In the genomic region with DNA sequence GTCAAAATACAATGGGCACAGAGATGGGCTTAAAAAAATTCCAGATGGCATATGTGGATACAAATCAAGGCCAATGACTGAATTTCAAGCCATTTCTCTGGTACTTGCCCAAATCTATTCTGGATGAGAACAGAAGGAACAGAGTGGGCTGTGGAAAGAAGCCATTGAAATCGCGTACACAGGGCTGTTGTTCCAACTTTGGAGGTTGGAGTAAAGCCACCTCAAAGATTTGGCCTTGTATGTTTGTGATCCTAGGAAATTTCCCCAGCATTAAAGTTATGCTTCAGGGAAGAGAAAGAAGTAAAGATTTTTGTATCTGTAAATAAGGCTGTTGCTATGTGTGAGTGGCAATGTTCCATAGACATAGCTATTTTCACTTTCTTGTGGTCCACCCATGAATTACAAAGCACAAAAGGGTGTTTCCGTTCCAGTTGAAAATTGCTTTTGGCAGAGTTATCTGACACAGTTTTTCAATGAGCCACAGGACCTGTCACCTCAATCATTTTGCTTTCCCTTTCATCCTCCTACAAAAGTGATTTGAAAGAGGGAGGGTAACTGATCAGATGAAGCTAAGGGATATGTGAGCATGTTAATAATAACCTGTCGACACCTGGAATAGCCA, we compare ENCODE assay signal across 23 cellular contexts.
DNase-seq lines count a peak whose midpoint lies in the region; ATAC-seq and TF ChIP-seq lines count a peak whose summit lies in the region.
"Had no signal": no experiment of that assay in that cellular context is flagged by ENCODE, and none has a peak within 500 bp of the region (broad histone marks: within the 10 kb centered on the region; RNA-seq: fewer than 3 reads in every experiment).

No MANE protein-coding gene starts in this region.

- ATAC-seq in GM18519 (IDR thresholded peaks at IDR 0.05; ENCODE audit: low FRiP score, unreplicated experiment) = no peak
- ATAC-seq: GM12878, Right ventricle myocardium inferior had no signal

- no peak overlapping the region for H3K4me3 ChIP-seq in AG10803 (ENCODE audit: low read length)
- H3K4me3 ChIP-seq: GM12878, GM23248, SJSA1 had no signal

- no peak for TF ChIP-seq CTCF in AG10803 (conservative IDR thresholded peaks at IDR 0.05; ENCODE audit: low read length)

- DNase-seq in AG10803 (ENCODE audit: low read depth) (peak; percentile 5), NCI-H69 (lab: John Stamatoyannopoulos, UW) (peak; percentile 68), inferior parietal cortex (ENCODE audit: extremely low spot score) (peak; percentile 63), renal cortical epithelial cell (ENCODE audit: low read depth) (peak; percentile 75), ecto neural progenitor cell (ENCODE audit: low spot score) (no peak), UCSD-AML1 (lab: John Stamatoyannopoulos, UW; ENCODE audit: unreplicated experiment) (no peak)
- DNase-seq: CD4-positive, CD25-positive, alpha-beta regulatory T cell; DMS79; GM23248; H9; HFFc6; KG1; MV-4-11; NCI-H1105 treated with DMSO at 0.1 percent for 48 hours; NCI-H1694; NCI-H2081; NCI-H2171; NCI-H345; NCI-H524 had no signal

Comparison
In these comparisons a context has a peak if more than half of its experiments do, and no peak if none do; other contexts are left out.
1. DNase-seq: peak in AG10803 (single experiment), NCI-H69 (single experiment), inferior parietal cortex (single experiment) and renal cortical epithelial cell (single experiment); none in ecto neural progenitor cell (single experiment) and UCSD-AML1 (single experiment).